In genomic region chr1:31272369-31272768, GRCh38 we compare ENCODE assay signal across 21 cellular contexts. TPM values are rescaled to one million over a fixed set of nuclear protein-coding genes. Genes with fewer than 3 reads are reported as not detected.
"Had no signal": no experiment of that assay in that cellular context is flagged by ENCODE, and none has a peak within 500 bp of the region (broad histone marks: within the 10 kb centered on the region; RNA-seq: fewer than 3 reads in every experiment).

No MANE protein-coding gene starts in this region.

- H3K4me1 ChIP-seq: spleen, testis, tibial nerve had no signal

- H3K9me3 ChIP-seq: gastrocnemius medialis, heart right ventricle, mucosa of descending colon, ovary, spleen, testis, tibial nerve had no signal

- H3K9me3 Mint-ChIP-seq: dendritic cell treated with granulocyte-macrophage colony-stimulating factor and Interleukin-4, amounts not matched to agents 40 ng/mL and 50 ng/mL, for 4 days; naive thymus-derived CD8-positive, alpha-beta T cell; neural crest cell; stimulated activated memory B cell treated with anti-CD40 and anti-IgM and Interleukin-4, amounts not matched to agents 10 μg/mL and 1 μg/mL and 100 μg/mL, for 72 hours; stimulated activated naive CD8-positive, alpha-beta T cell treated with anti-CD3 and anti-CD28 coated beads, Interleukin-15, Interleukin-2, amounts not matched to agents 100 ng/mL and 50 ng/mL, for 24 hours had no signal

- H3K27me3 Mint-ChIP-seq: dendritic cell treated with granulocyte-macrophage colony-stimulating factor and Interleukin-4, amounts not matched to agents 40 ng/mL and 50 ng/mL, for 4 days; naive thymus-derived CD8-positive, alpha-beta T cell; stimulated activated memory B cell treated with anti-CD40 and anti-IgM and Interleukin-4, amounts not matched to agents 10 μg/mL and 1 μg/mL and 100 μg/mL, for 72 hours; stimulated activated naive CD8-positive, alpha-beta T cell treated with anti-CD3 and anti-CD28 coated beads, Interleukin-15, Interleukin-2, amounts not matched to agents 100 ng/mL and 50 ng/mL, for 24 hours had no signal

- H3K4me3 ChIP-seq: gastrocnemius medialis, heart right ventricle, mucosa of descending colon, ovary, spleen, testis, tibial nerve had no signal

- H3K27ac Mint-ChIP-seq: dendritic cell treated with granulocyte-macrophage colony-stimulating factor and Interleukin-4, amounts not matched to agents 40 ng/mL and 50 ng/mL, for 4 days; stimulated activated memory B cell treated with anti-CD40 and anti-IgM and Interleukin-4, amounts not matched to agents 10 μg/mL and 1 μg/mL and 100 μg/mL, for 72 hours; stimulated activated naive CD8-positive, alpha-beta T cell treated with anti-CD3 and anti-CD28 coated beads, Interleukin-15, Interleukin-2, amounts not matched to agents 100 ng/mL and 50 ng/mL, for 24 hours had no signal

- H3K4me3 Mint-ChIP-seq: dendritic cell treated with granulocyte-macrophage colony-stimulating factor and Interleukin-4, amounts not matched to agents 40 ng/mL and 50 ng/mL, for 4 days; naive thymus-derived CD8-positive, alpha-beta T cell; neural crest cell; stimulated activated memory B cell treated with anti-CD40 and anti-IgM and Interleukin-4, amounts not matched to agents 10 μg/mL and 1 μg/mL and 100 μg/mL, for 72 hours; stimulated activated naive CD8-positive, alpha-beta T cell treated with anti-CD3 and anti-CD28 coated beads, Interleukin-15, Interleukin-2, amounts not matched to agents 100 ng/mL and 50 ng/mL, for 24 hours had no signal

- H3K27ac ChIP-seq: gastrocnemius medialis, heart right ventricle, ovary, spleen, testis, tibial nerve had no signal

- H3K27me3 ChIP-seq: gastrocnemius medialis, heart right ventricle, ovary, spleen, testis, tibial nerve had no signal

- H3K36me3 ChIP-seq: ovary had no signal

- DNase-seq: gastrocnemius medialis; heart right ventricle; hypothalamus; kidney glomerular epithelial cell; mucosa of descending colon; naive thymus-derived CD8-positive, alpha-beta T cell; nucleus accumbens; ovary; right cardiac atrium; spleen; stimulated activated CD4-positive, alpha-beta T cell treated with anti-CD3 and anti-CD28 coated beads, Interleukin-15, amount 100 ng/mL, for 24 hours; stimulated activated CD4-positive, alpha-beta T cell treated with anti-CD3 and anti-CD28 coated beads, Interleukin-1b, Interleukin-23, amount 100 ng/mL, for 48 hours; stimulated activated CD4-positive, alpha-beta T cell treated with anti-CD3 and anti-CD28 coated beads, Interleukin-4, amount 100 ng/mL, for 24 hours; testis had no signal

- H3K4me1 Mint-ChIP-seq: neural crest cell; stimulated activated memory B cell treated with anti-CD40 and anti-IgM and Interleukin-4, amounts not matched to agents 10 μg/mL and 1 μg/mL and 100 μg/mL, for 72 hours had no signal

- ATAC-seq: mucosa of descending colon; naive thymus-derived CD8-positive, alpha-beta T cell; right cardiac atrium; stimulated activated memory B cell treated with anti-CD40 and anti-IgM and Interleukin-4, amounts not matched to agents 10 μg/mL and 1 μg/mL and 100 μg/mL, for 72 hours had no signal

RNA-seq across cellular contexts. Expression of gene NKAIN1, which starts 32.7 kb away (rescaled TPM):
- total RNA-seq: naive thymus-derived CD8-positive, alpha-beta T cell; right cardiac atrium; skeletal muscle tissue; spleen; tibial nerve; ureter had no signal
